ENCODE assay signal across 8 cellular contexts in the genomic region with DNA sequence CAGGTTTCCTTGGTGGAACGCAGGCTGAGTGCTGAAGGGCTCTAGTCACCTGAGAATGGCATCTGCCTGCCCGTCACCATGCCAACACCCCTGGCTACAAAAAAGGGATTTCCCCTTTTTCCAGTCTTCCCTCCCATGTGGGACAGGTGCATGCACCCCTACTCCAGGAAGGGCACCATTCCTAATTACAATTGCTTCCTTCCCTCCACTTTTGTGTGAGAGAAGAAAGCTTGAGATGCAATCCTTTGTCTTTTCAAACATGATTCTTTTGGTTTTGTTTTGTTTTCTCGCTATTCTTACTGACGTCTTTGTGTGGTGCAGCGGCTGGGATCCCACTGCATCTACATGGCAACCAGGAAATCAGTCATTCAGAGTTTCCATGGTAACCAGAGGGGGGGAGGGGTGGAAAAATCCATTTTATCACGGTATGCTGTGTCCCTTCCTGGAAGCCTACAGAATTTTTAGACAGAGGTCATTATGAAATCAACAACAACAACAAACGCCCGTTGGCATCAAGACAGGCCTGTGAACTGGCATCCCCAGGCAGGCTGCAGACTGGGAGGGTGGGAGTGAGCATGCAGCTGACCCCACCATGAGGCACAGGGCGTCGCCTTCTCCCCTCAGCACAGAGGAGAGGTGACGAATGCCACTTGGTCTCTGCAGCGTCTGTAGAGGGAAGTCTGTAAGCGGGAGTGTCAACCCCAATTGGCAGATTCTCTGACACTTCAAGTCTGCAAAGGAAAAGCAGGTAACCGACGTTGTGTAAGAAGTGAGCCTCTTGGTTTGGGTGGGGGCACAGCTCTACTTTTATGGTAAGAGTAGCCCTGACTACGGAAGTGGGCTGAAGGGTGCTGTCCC. TPM values are rescaled to one million over a fixed set of nuclear protein-coding genes. Genes with fewer than 3 reads are reported as not detected.
DNase-seq lines count a peak whose midpoint lies in the region; ATAC-seq, FAIRE-seq and TF ChIP-seq lines count a peak whose summit lies in the region.

No MANE protein-coding gene starts in this region.

- TF ChIP-seq CTCF in BE2C (IDR thresholded peaks at IDR 0.05; ENCODE audit: low read depth, low read length): no peak
- TF ChIP-seq CTCF in OCI-LY3 (IDR thresholded peaks at IDR 0.05; ENCODE audit: low read depth, low read length): peak; percentile 16; the same call in 1 of the 2 replicates
- TF ChIP-seq CTCF in type B pancreatic cell (conservative IDR thresholded peaks at IDR 0.05): no peak

- H3K4me3 ChIP-seq in BE2C (ENCODE audit: low read depth, low read length): peak overlapping the region; percentile 23; the same call in 1 of the 2 replicates
- H3K4me3 ChIP-seq in OCI-LY3 (ENCODE audit: low read length): peak overlapping the region; percentile 77

- peak overlapping the region; percentile 62 for H3K4me3 Mint-ChIP-seq in type B pancreatic cell

- ATAC-seq in HG03457 (IDR thresholded peaks at IDR 0.05; ENCODE audit: unreplicated experiment) (peak; percentile 60), Right ventricle myocardium superior (ENCODE audit: poor library complexity) (peak; percentile 83)

- H3K36me3 ChIP-seq in BE2C (no peaks in the 10 kb centered on the region), OCI-LY3 (replicated peaks; ENCODE audit: low read depth, low read length) (no peaks in the 10 kb centered on the region)

- FAIRE-seq in GM19239 (lab: Jason Lieb, UNC): peak; percentile 99

- peaks cover 18% of the 10 kb centered on the region for H3K4me1 ChIP-seq in BE2C
- H3K4me1 ChIP-seq in OCI-LY3 (ENCODE audit: low read length): peaks cover 60% of the 10 kb centered on the region

- H3K9ac ChIP-seq in OCI-LY3 (ENCODE audit: low read length): peak overlapping the region; percentile 80

- intact Hi-C loops in Right ventricle myocardium superior (cut with DNase I) (no loop called here), posterior vena cava (cut with DNase I) (no loop called here)

- peaks cover 16% of the 10 kb centered on the region for H3K4me1 Mint-ChIP-seq in type B pancreatic cell (ENCODE audit: unreplicated experiment)

- peaks cover 3% of the 10 kb centered on the region for H3K27me3 Mint-ChIP-seq in type B pancreatic cell

- H3K9me3 Mint-ChIP-seq in type B pancreatic cell: peaks cover 6% of the 10 kb centered on the region

- DNase-seq in BE2C (no peak), GM19239 (ENCODE audit: insufficient read length, low spot score) (peak; percentile 50), activated gamma-delta T cell (lab: John Stamatoyannopoulos, UW) (peak; percentile 46), Right ventricle myocardium superior (peak; percentile 51), posterior vena cava (ENCODE audit: low spot score) (peak; percentile 84), type B pancreatic cell (ENCODE audit: extremely low spot score, unreplicated experiment) (no peak)

- peak overlapping the region; percentile 93 for H3K4me2 ChIP-seq in OCI-LY3 (ENCODE audit: low read length)

- H3K27me3 ChIP-seq in BE2C (no peaks in the 10 kb centered on the region), OCI-LY3 (ENCODE audit: low read depth, low read length) (no peaks in the 10 kb centered on the region)

- H3K27ac Mint-ChIP-seq in type B pancreatic cell: no peak overlapping the region

- H2AFZ ChIP-seq in OCI-LY3 (ENCODE audit: low read depth, low read length): no peak overlapping the region; the same call in 1 of the 2 replicates

- no peaks in the 10 kb centered on the region for H3K36me3 Mint-ChIP-seq in type B pancreatic cell

- no peaks in the 10 kb centered on the region for H3K79me2 ChIP-seq in OCI-LY3 (ENCODE audit: low read length)

- H3K9me3 ChIP-seq in BE2C (no peaks in the 10 kb centered on the region), OCI-LY3 (ENCODE audit: insufficient read depth, low read length) (no peaks in the 10 kb centered on the region)

- no peaks in the 10 kb centered on the region for H4K20me1 ChIP-seq in OCI-LY3 (ENCODE audit: insufficient read depth, low read length)

- peak overlapping the region; percentile 98 for H3K27ac ChIP-seq in OCI-LY3 (ENCODE audit: low read length)

RNA-seq across cellular contexts. Expression of a gene that starts 13.6 kb away (rescaled TPM):
- polyA plus RNA-seq in BE2C (2012; ENCODE audit: insufficient read depth, insufficient read length, low read depth): 50.1 TPM
- total RNA-seq in Right ventricle myocardium superior (10.3 TPM), posterior vena cava (10 to 100 TPM; 14.5 to 29.5 TPM), type B pancreatic cell (ENCODE audit: low replicate concordance) (8.7 and 45.3 TPM in 2 replicates)

Comparison
In these comparisons a context has a peak if more than half of its experiments do, and no peak if none do; other contexts are left out.
1. DNase-seq: peak in GM19239 (single experiment), activated gamma-delta T cell (single experiment), Right ventricle myocardium superior (single experiment) and posterior vena cava (single experiment); none in BE2C (single experiment) and type B pancreatic cell (single experiment).